8 cellular contexts compared by ENCODE assay signal in genomic region chr2:69385443-69386151, GRCh38. TPM values are rescaled to one million over a fixed set of nuclear protein-coding genes. Genes with fewer than 3 reads are reported as not detected.
DNase-seq lines count a peak whose midpoint lies in the region; ATAC-seq and TF ChIP-seq lines count a peak whose summit lies in the region.

No MANE protein-coding gene starts in this region.

- no peaks in the 10 kb centered on the region for H3K27me3 ChIP-seq in upper lobe of right lung

- H3K4me1 ChIP-seq in upper lobe of right lung = peaks cover 29% of the 10 kb centered on the region

- H3K27me3 Mint-ChIP-seq in activated naive CD4-positive, alpha-beta T cell treated with anti-CD3 and anti-CD28 coated beads, Interleukin-2, amount 50 U/mL, for 24 hours = no peaks in the 10 kb centered on the region
- H3K27me3 Mint-ChIP-seq in activated T-helper 1 cell treated with anti-CD3 and anti-CD28 coated beads, Interleukin-12 subunit alpha, Interleukin-12 subunit beta, Interleukin-2, Interleukin-4 antibody, amounts not matched to agents 30 ng/mL and 10 ng/mL and 1 ng/mL, durations not matched to agents 14 hours and 24 hours and 36 hours (ENCODE audit: insufficient read depth) = no peaks in the 10 kb centered on the region

- DNase-seq in activated naive CD4-positive, alpha-beta T cell treated with anti-CD3 and anti-CD28 coated beads, Interleukin-2, amount 50 U/mL, for 16 hours = no peak
- no peak for DNase-seq in activated T-helper 1 cell treated with anti-CD3 and anti-CD28 coated beads, Interleukin-12 subunit alpha, Interleukin-12 subunit beta, Interleukin-2, Interleukin-4 antibody, amounts not matched to agents 30 ng/mL and 10 ng/mL and 1 ng/mL, durations not matched to agents 14 hours and 24 hours and 36 hours (ENCODE audit: low spot score)
- DNase-seq in iris pigment epithelial cell (ENCODE audit: low read depth) (peak; percentile 31), upper lobe of right lung (no peak), C1 segment of cervical spinal cord (lab: John Stamatoyannopoulos, UW) (no peak)

- no peaks in the 10 kb centered on the region for H3K36me3 ChIP-seq in upper lobe of right lung

- peak overlapping the region; percentile 8 for H3K27ac Mint-ChIP-seq in activated naive CD4-positive, alpha-beta T cell treated with anti-CD3 and anti-CD28 coated beads, Interleukin-2, amount 50 U/mL, for 24 hours
- H3K27ac Mint-ChIP-seq in activated T-helper 1 cell treated with anti-CD3 and anti-CD28 coated beads, Interleukin-12 subunit alpha, Interleukin-12 subunit beta, Interleukin-2, Interleukin-4 antibody, amounts not matched to agents 30 ng/mL and 10 ng/mL and 1 ng/mL, durations not matched to agents 14 hours and 24 hours and 36 hours = peak overlapping the region; percentile 45

- peak overlapping the region; percentile 88 for H3K4me3 ChIP-seq in upper lobe of right lung

- no peaks in the 10 kb centered on the region for H3K9me3 Mint-ChIP-seq in activated naive CD4-positive, alpha-beta T cell treated with anti-CD3 and anti-CD28 coated beads, Interleukin-2, amount 50 U/mL, for 24 hours
- H3K9me3 Mint-ChIP-seq in activated T-helper 1 cell treated with anti-CD3 and anti-CD28 coated beads, Interleukin-12 subunit alpha, Interleukin-12 subunit beta, Interleukin-2, Interleukin-4 antibody, amounts not matched to agents 30 ng/mL and 10 ng/mL and 1 ng/mL, durations not matched to agents 14 hours and 24 hours and 36 hours = no peaks in the 10 kb centered on the region

- intact Hi-C loops in activated T-helper 1 cell treated with anti-CD3 and anti-CD28 coated beads, Interleukin-12 subunit alpha, Interleukin-12 subunit beta, Interleukin-2, Interleukin-4 antibody, amounts not matched to agents 30 ng/mL and 10 ng/mL and 1 ng/mL, durations not matched to agents 14 hours and 24 hours and 36 hours (cut with micrococcal nuclease) = loop anchor here (2.0 to 5.0 kb wide), 5 partner anchors 122 to 919 kb away; partner anchors contain the start of genes APLF, FBXO48, GMCL1 and TIA1
- intact Hi-C loops in upper lobe of right lung (cut with DNase I) = no loop called here

- ATAC-seq in upper lobe of right lung (no peak), GM21737 (IDR thresholded peaks at IDR 0.05; ENCODE audit: unreplicated experiment) (no peak), GM21447 (IDR thresholded peaks at IDR 0.05; ENCODE audit: unreplicated experiment) (no peak)

- no peak overlapping the region for H3K27ac ChIP-seq in upper lobe of right lung

- no peaks in the 10 kb centered on the region for H3K9me3 ChIP-seq in upper lobe of right lung

- no peak for TF ChIP-seq CTCF in upper lobe of right lung (IDR thresholded peaks at IDR 0.05)

- H3K4me1 Mint-ChIP-seq in activated naive CD4-positive, alpha-beta T cell treated with anti-CD3 and anti-CD28 coated beads, Interleukin-2, amount 50 U/mL, for 24 hours = peaks cover 56% of the 10 kb centered on the region
- peaks cover 56% of the 10 kb centered on the region for H3K4me1 Mint-ChIP-seq in activated T-helper 1 cell treated with anti-CD3 and anti-CD28 coated beads, Interleukin-12 subunit alpha, Interleukin-12 subunit beta, Interleukin-2, Interleukin-4 antibody, amounts not matched to agents 30 ng/mL and 10 ng/mL and 1 ng/mL, durations not matched to agents 14 hours and 24 hours and 36 hours (ENCODE audit: low read depth)

- peaks cover 2% of the 10 kb centered on the region for H3K36me3 Mint-ChIP-seq in activated naive CD4-positive, alpha-beta T cell treated with anti-CD3 and anti-CD28 coated beads, Interleukin-2, amount 50 U/mL, for 24 hours
- H3K36me3 Mint-ChIP-seq in activated T-helper 1 cell treated with anti-CD3 and anti-CD28 coated beads, Interleukin-12 subunit alpha, Interleukin-12 subunit beta, Interleukin-2, Interleukin-4 antibody, amounts not matched to agents 30 ng/mL and 10 ng/mL and 1 ng/mL, durations not matched to agents 14 hours and 24 hours and 36 hours (ENCODE audit: low read depth) = peaks cover 13% of the 10 kb centered on the region

- peak overlapping the region; percentile 88 for H3K4me3 Mint-ChIP-seq in activated naive CD4-positive, alpha-beta T cell treated with anti-CD3 and anti-CD28 coated beads, Interleukin-2, amount 50 U/mL, for 24 hours
- peak overlapping the region; percentile 87 for H3K4me3 Mint-ChIP-seq in activated T-helper 1 cell treated with anti-CD3 and anti-CD28 coated beads, Interleukin-12 subunit alpha, Interleukin-12 subunit beta, Interleukin-2, Interleukin-4 antibody, amounts not matched to agents 30 ng/mL and 10 ng/mL and 1 ng/mL, durations not matched to agents 14 hours and 24 hours and 36 hours

RNA-seq across cellular contexts. Expression of gene GFPT1, which starts 1.4 kb away (rescaled TPM):
- 47.3 and 52.3 TPM in 2 replicates for total RNA-seq in activated T-helper 1 cell treated with anti-CD3 and anti-CD28 coated beads, Interleukin-12 subunit alpha, Interleukin-12 subunit beta, Interleukin-2, Interleukin-4 antibody, amounts not matched to agents 30 ng/mL and 10 ng/mL and 1 ng/mL, durations not matched to agents 14 hours and 24 hours and 36 hours
- total RNA-seq in upper lobe of right lung = 68.2 TPM

RNA-seq across cellular contexts. Expression of gene NFU1, which starts 51.6 kb away (rescaled TPM):
- total RNA-seq in activated T-helper 1 cell treated with anti-CD3 and anti-CD28 coated beads, Interleukin-12 subunit alpha, Interleukin-12 subunit beta, Interleukin-2, Interleukin-4 antibody, amounts not matched to agents 30 ng/mL and 10 ng/mL and 1 ng/mL, durations not matched to agents 14 hours and 24 hours and 36 hours = 29.3 and 29.8 TPM in 2 replicates
- total RNA-seq in upper lobe of right lung = 42.9 TPM
